1 cellular context compared by ENCODE assay signal in the genomic region with DNA sequence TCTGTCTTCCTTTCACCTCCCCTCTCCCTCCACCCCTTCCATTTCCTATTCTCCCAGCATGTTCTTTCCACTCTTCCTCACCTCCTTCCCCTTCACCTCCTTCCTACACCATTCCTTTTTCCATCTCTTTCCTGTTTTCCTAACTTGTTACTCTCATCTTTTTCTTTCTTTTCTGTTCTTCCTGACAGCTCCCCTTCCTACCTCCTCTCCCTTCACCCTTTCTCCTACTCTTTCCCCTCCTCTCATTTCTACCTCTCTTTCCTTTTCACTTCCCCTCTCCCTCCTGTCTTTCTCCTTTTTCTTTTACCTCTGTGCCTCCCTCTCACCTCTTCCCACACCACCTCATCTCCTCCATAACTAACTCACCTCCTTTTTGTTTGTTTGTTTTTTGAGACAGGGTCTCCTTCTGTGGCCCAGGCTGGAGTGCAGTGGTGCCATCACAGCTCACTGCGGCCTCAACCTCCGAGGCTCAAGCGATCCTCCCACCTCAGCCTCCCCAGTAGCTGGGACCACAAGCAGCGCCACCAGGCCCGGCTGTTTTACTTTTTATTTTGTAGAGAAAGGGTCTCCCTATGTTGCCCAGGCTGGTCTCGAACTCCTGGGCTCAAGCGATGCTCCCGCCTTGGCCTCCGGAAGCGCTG.
TF ChIP-seq lines count a peak whose summit lies in the region.

No MANE protein-coding gene starts in this region.

TF ChIP-seq in K562, 482 proteins besides CTCF, POLR2A, EP300 and RAD21 (continued from another document and continues in another):
- TF ChIP-seq ZZZ3 (IDR thresholded peaks at IDR 0.05) (no peak), TGIF2 (CRISPR knock-in tag; IDR thresholded peaks at IDR 0.05) (no peak), RBM15 (IDR thresholded peaks at IDR 0.05; ENCODE audit: insufficient read depth, low read length) (no peak), ZC3H4 (CRISPR knock-in tag; IDR thresholded peaks at IDR 0.05; ENCODE audit: borderline replicate concordance) (no peak), NFE2 (IDR thresholded peaks at IDR 0.05; ENCODE audit: low read depth) (no peak), CREM (IDR thresholded peaks at IDR 0.05; ENCODE audit: low read depth) (no peak), PYGO2 (tag; IDR thresholded peaks at IDR 0.05) (no peak), EZH2 (IDR thresholded peaks at IDR 0.05; ENCODE audit: borderline replicate concordance, low read depth, low read length) (no peak), PCBP1 (IDR thresholded peaks at IDR 0.05; ENCODE audit: low read depth, low read length, poor library complexity, severe bottlenecking) (no peak), HDAC6 (IDR thresholded peaks at IDR 0.05; ENCODE audit: low read depth, low read length) (no peak), RAD51 (IDR thresholded peaks at IDR 0.05; ENCODE audit: borderline replicate concordance, low read depth) (no peak), SRSF7 (optimal IDR thresholded peaks at IDR 0.05; ENCODE audit: low read depth, low read length) (no peak), MED1 (CRISPR knock-in tag; IDR thresholded peaks at IDR 0.05; ENCODE audit: borderline replicate concordance) (no peak), NR2F6 (CRISPR knock-in tag; IDR thresholded peaks at IDR 0.05) (no peak), CBX2 (IDR thresholded peaks at IDR 0.05; ENCODE audit: insufficient read depth, low read length, poor library complexity, severe bottlenecking) (no peak), SP2 (IDR thresholded peaks at IDR 0.05; ENCODE audit: extremely low read depth, low read depth, low read length, poor library complexity, severe bottlenecking) (no peak), HNRNPL (IDR thresholded peaks at IDR 0.05; ENCODE audit: low read depth, low read length) (no peak), MTA2 (IDR thresholded peaks at IDR 0.05; ENCODE audit: low read depth) (peak; percentile 23; the same call in 1 of the 2 replicates), TAF9B (IDR thresholded peaks at IDR 0.05; ENCODE audit: partially characterized antibody) (peak; percentile 7), MAFG (tag; conservative IDR thresholded peaks at IDR 0.05) (no peak), NR2C1 (IDR thresholded peaks at IDR 0.05) (peak; percentile 45), NR2C1 (tag; IDR thresholded peaks at IDR 0.05) (no peak), MIER1 (IDR thresholded peaks at IDR 0.05; ENCODE audit: low read depth) (no peak), ZKSCAN1 (IDR thresholded peaks at IDR 0.05; ENCODE audit: low read depth, low read length) (no peak), HDAC2 (IDR thresholded peaks at IDR 0.05) (no peak), PTTG1 (tag; IDR thresholded peaks at IDR 0.05; ENCODE audit: low read depth) (no peak), POU5F1 (IDR thresholded peaks at IDR 0.05; ENCODE audit: borderline replicate concordance, low read depth, low read length, partially characterized antibody) (no peak), ZNF12 (CRISPR knock-in tag; IDR thresholded peaks at IDR 0.05) (no peak), ZNF583 (CRISPR knock-in tag; IDR thresholded peaks at IDR 0.05) (no peak; the same call in 1 of the 2 replicates)
- TF ChIP-seq, protein P1, sequence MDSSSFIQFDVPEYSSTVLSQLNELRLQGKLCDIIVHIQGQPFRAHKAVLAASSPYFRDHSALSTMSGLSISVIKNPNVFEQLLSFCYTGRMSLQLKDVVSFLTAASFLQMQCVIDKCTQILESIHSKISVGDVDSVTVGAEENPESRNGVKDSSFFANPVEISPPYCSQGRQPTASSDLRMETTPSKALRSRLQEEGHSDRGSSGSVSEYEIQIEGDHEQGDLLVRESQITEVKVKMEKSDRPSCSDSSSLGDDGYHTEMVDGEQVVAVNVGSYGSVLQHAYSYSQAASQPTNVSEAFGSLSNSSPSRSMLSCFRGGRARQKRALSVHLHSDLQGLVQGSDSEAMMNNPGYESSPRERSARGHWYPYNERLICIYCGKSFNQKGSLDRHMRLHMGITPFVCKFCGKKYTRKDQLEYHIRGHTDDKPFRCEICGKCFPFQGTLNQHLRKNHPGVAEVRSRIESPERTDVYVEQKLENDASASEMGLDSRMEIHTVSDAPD (CRISPR knock-in tag; IDR thresholded peaks at IDR 0.05): no peak
- TF ChIP-seq, protein P2, sequence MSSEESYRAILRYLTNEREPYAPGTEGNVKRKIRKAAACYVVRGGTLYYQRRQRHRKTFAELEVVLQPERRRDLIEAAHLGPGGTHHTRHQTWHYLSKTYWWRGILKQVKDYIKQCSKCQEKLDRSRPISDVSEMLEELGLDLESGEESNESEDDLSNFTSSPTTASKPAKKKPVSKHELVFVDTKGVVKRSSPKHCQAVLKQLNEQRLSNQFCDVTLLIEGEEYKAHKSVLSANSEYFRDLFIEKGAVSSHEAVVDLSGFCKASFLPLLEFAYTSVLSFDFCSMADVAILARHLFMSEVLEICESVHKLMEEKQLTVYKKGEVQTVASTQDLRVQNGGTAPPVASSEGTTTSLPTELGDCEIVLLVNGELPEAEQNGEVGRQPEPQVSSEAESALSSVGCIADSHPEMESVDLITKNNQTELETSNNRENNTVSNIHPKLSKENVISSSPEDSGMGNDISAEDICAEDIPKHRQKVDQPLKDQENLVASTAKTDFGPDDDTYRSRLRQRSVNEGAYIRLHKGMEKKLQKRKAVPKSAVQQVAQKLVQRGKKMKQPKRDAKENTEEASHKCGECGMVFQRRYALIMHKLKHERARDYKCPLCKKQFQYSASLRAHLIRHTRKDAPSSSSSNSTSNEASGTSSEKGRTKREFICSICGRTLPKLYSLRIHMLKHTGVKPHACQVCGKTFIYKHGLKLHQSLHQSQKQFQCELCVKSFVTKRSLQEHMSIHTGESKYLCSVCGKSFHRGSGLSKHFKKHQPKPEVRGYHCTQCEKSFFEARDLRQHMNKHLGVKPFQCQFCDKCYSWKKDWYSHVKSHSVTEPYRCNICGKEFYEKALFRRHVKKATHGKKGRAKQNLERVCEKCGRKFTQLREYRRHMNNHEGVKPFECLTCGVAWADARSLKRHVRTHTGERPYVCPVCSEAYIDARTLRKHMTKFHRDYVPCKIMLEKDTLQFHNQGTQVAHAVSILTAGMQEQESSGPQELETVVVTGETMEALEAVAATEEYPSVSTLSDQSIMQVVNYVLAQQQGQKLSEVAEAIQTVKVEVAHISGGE (CRISPR knock-in tag; IDR thresholded peaks at IDR 0.05): no peak; a peak in 1 of 6 replicates
- TF ChIP-seq, protein P3, sequence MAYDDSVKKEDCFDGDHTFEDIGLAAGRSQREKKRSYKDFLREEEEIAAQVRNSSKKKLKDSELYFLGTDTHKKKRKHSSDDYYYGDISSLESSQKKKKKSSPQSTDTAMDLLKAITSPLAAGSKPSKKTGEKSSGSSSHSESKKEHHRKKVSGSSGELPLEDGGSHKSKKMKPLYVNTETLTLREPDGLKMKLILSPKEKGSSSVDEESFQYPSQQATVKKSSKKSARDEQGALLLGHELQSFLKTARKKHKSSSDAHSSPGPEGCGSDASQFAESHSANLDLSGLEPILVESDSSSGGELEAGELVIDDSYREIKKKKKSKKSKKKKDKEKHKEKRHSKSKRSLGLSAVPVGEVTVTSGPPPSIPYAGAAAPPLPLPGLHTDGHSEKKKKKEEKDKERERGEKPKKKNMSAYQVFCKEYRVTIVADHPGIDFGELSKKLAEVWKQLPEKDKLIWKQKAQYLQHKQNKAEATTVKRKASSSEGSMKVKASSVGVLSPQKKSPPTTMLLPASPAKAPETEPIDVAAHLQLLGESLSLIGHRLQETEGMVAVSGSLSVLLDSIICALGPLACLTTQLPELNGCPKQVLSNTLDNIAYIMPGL (CRISPR knock-in tag; IDR thresholded peaks at IDR 0.05): no peak
- TF ChIP-seq, protein P4, sequence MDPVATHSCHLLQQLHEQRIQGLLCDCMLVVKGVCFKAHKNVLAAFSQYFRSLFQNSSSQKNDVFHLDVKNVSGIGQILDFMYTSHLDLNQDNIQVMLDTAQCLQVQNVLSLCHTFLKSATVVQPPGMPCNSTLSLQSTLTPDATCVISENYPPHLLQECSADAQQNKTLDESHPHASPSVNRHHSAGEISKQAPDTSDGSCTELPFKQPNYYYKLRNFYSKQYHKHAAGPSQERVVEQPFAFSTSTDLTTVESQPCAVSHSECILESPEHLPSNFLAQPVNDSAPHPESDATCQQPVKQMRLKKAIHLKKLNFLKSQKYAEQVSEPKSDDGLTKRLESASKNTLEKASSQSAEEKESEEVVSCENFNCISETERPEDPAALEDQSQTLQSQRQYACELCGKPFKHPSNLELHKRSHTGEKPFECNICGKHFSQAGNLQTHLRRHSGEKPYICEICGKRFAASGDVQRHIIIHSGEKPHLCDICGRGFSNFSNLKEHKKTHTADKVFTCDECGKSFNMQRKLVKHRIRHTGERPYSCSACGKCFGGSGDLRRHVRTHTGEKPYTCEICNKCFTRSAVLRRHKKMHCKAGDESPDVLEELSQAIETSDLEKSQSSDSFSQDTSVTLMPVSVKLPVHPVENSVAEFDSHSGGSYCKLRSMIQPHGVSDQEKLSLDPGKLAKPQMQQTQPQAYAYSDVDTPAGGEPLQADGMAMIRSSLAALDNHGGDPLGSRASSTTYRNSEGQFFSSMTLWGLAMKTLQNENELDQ (CRISPR knock-in tag; IDR thresholded peaks at IDR 0.05; ENCODE audit: borderline replicate concordance): no peak
- TF ChIP-seq, protein P5, sequence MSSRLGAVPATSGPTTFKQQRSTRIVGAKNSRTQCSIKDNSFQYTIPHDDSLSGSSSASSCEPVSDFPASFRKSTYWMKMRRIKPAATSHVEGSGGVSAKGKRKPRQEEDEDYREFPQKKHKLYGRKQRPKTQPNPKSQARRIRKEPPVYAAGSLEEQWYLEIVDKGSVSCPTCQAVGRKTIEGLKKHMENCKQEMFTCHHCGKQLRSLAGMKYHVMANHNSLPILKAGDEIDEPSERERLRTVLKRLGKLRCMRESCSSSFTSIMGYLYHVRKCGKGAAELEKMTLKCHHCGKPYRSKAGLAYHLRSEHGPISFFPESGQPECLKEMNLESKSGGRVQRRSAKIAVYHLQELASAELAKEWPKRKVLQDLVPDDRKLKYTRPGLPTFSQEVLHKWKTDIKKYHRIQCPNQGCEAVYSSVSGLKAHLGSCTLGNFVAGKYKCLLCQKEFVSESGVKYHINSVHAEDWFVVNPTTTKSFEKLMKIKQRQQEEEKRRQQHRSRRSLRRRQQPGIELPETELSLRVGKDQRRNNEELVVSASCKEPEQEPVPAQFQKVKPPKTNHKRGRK (tag; IDR thresholded peaks at IDR 0.05): peak; percentile 93
- TF ChIP-seq, protein P6, sequence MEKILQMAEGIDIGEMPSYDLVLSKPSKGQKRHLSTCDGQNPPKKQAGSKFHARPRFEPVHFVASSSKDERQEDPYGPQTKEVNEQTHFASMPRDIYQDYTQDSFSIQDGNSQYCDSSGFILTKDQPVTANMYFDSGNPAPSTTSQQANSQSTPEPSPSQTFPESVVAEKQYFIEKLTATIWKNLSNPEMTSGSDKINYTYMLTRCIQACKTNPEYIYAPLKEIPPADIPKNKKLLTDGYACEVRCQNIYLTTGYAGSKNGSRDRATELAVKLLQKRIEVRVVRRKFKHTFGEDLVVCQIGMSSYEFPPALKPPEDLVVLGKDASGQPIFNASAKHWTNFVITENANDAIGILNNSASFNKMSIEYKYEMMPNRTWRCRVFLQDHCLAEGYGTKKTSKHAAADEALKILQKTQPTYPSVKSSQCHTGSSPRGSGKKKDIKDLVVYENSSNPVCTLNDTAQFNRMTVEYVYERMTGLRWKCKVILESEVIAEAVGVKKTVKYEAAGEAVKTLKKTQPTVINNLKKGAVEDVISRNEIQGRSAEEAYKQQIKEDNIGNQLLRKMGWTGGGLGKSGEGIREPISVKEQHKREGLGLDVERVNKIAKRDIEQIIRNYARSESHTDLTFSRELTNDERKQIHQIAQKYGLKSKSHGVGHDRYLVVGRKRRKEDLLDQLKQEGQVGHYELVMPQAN (IDR thresholded peaks at IDR 0.05; ENCODE audit: borderline replicate concordance): peak; percentile 59; the same call in 1 of the 2 replicates
- TF ChIP-seq, protein P7, sequence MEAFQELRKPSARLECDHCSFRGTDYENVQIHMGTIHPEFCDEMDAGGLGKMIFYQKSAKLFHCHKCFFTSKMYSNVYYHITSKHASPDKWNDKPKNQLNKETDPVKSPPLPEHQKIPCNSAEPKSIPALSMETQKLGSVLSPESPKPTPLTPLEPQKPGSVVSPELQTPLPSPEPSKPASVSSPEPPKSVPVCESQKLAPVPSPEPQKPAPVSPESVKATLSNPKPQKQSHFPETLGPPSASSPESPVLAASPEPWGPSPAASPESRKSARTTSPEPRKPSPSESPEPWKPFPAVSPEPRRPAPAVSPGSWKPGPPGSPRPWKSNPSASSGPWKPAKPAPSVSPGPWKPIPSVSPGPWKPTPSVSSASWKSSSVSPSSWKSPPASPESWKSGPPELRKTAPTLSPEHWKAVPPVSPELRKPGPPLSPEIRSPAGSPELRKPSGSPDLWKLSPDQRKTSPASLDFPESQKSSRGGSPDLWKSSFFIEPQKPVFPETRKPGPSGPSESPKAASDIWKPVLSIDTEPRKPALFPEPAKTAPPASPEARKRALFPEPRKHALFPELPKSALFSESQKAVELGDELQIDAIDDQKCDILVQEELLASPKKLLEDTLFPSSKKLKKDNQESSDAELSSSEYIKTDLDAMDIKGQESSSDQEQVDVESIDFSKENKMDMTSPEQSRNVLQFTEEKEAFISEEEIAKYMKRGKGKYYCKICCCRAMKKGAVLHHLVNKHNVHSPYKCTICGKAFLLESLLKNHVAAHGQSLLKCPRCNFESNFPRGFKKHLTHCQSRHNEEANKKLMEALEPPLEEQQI (IDR thresholded peaks at IDR 0.05): 0 out of 2 replicates have a peak, but pooled peaks have one; percentile 24
- TF ChIP-seq, protein P8, sequence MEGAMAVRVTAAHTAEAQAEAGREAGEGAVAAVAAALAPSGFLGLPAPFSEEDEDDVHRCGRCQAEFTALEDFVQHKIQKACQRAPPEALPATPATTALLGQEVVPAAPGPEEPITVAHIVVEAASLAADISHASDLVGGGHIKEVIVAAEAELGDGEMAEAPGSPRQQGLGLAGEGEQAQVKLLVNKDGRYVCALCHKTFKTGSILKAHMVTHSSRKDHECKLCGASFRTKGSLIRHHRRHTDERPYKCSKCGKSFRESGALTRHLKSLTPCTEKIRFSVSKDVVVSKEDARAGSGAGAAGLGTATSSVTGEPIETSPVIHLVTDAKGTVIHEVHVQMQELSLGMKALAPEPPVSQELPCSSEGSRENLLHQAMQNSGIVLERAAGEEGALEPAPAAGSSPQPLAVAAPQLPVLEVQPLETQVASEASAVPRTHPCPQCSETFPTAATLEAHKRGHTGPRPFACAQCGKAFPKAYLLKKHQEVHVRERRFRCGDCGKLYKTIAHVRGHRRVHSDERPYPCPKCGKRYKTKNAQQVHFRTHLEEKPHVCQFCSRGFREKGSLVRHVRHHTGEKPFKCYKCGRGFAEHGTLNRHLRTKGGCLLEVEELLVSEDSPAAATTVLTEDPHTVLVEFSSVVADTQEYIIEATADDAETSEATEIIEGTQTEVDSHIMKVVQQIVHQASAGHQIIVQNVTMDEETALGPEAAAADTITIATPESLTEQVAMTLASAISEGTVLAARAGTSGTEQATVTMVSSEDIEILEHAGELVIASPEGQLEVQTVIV (CRISPR knock-in tag; IDR thresholded peaks at IDR 0.05; ENCODE audit: borderline replicate concordance): no peak
- TF ChIP-seq, protein P9, sequence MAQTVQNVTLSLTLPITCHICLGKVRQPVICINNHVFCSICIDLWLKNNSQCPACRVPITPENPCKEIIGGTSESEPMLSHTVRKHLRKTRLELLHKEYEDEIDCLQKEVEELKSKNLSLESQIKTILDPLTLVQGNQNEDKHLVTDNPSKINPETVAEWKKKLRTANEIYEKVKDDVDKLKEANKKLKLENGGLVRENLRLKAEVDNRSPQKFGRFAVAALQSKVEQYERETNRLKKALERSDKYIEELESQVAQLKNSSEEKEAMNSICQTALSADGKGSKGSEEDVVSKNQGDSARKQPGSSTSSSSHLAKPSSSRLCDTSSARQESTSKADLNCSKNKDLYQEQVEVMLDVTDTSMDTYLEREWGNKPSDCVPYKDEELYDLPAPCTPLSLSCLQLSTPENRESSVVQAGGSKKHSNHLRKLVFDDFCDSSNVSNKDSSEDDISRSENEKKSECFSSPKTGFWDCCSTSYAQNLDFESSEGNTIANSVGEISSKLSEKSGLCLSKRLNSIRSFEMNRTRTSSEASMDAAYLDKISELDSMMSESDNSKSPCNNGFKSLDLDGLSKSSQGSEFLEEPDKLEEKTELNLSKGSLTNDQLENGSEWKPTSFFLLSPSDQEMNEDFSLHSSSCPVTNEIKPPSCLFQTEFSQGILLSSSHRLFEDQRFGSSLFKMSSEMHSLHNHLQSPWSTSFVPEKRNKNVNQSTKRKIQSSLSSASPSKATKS (CRISPR knock-in tag; IDR thresholded peaks at IDR 0.05): no peak
